Comparison of ENCODE assay signal across 8 cellular contexts in the genomic region with DNA sequence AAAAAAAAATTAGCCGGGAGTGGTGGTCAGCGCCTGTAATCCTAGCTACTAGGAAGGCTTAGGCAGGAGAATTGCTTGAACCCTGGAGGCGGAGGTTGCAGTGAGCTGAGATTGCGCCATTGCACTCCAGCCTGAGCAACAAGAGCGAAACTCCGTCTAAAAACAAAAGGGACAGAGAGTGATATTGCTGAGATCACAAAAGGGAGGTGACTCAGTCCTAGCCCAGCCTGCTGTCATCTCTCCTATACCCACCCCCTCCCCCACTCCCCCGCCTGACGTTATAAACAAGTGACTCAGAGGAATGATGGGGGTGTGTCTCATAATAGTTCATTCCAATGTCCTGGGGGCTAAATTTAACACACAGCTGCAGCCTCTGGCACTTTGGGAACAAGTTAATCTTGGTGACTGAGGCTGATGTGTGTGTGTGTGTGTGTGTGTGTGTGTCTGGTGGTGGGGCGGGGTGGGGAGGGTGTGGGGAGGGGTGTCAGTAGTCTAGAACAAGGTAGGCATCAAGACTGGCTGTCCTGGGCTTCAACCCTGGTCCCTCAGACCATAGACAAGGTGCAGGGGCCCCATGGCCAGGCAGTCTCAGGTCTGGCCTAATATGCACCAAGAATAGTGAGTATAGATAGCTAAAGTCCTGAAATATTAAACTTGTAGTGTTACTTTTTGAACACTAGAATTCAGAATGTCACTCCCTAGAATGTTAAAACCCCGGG. TPM values are rescaled to one million over a fixed set of nuclear protein-coding genes. Genes with fewer than 3 reads are reported as not detected.
DNase-seq lines count a peak whose midpoint lies in the region; ATAC-seq, FAIRE-seq and TF ChIP-seq lines count a peak whose summit lies in the region.

No MANE protein-coding gene starts in this region.

- H3K36me3 ChIP-seq in PC-3 (ENCODE audit: low read depth, low read length) = no peaks in the 10 kb centered on the region
- no peaks in the 10 kb centered on the region for H3K36me3 ChIP-seq in lung (ENCODE audit: control insufficient read depth in 2 of 2, insufficient read depth in 2 of 2, low read length in 2 of 2)

- no peaks in the 10 kb centered on the region for H3K9me2 ChIP-seq in PC-3 (replicated peaks; ENCODE audit: low read length)

- peak overlapping the region; percentile 73 for H3K4me2 ChIP-seq in PC-3 (ENCODE audit: low read length)

- no peaks in the 10 kb centered on the region for H3K9me3 ChIP-seq in PC-3 (ENCODE audit: low read length)
- H3K9me3 ChIP-seq in lung (ENCODE audit: control insufficient read depth in 2 of 2, insufficient read depth in 1 of 2, low read length in 1 of 2) = peaks cover 0 to 6% of the 10 kb centered on the region in 2 donors

- POLR2A ChIA-PET in PC-3 (lab: Charles Lee; ENCODE audit: unreplicated experiment) = no interaction called here

- BruUV-seq in PC-3 (replicated peaks; lab: Mats Ljungman, UMichigan) = no TSS peak

- peak; percentile 12 for DNase-seq in GM12892 (ENCODE audit: insufficient read length)
- peak; percentile 96 for DNase-seq in PC-3
- peak; percentile 90 for DNase-seq in choroid plexus epithelial cell (ENCODE audit: low read depth)
- peak; percentile 53 for DNase-seq in lung (ENCODE audit: low spot score)
- DNase-seq in NAMALWA (ENCODE audit: low spot score) = no peak

- no peak for TF ChIP-seq POLR2A in GM12892 (IDR thresholded peaks at IDR 0.05; ENCODE audit: low read depth, low read length)

- no peaks in the 10 kb centered on the region for H4K20me1 ChIP-seq in PC-3 (ENCODE audit: low read length)

- FAIRE-seq in GM12892 (lab: Jason Lieb, UNC) = no peak

- 58 to 71% methylated on average over 10 of the region's 10 CpGs for WGBS in lung, 2 donors

- no peaks in the 10 kb centered on the region for H3K27me3 ChIP-seq in PC-3 (ENCODE audit: low read length)
- H3K27me3 ChIP-seq in lung (ENCODE audit: control insufficient read depth, insufficient read depth) = no peaks in the 10 kb centered on the region

- H3K27ac ChIP-seq in PC-3 (ENCODE audit: low read length) = peak overlapping the region; percentile 29
- peak overlapping the region in 1 of 2 donors; percentile 77 for H3K27ac ChIP-seq in lung (ENCODE audit: low read depth in 1 of 2, low read length in 1 of 2)
- peak overlapping the region; percentile 91 for H3K27ac ChIP-seq in temporal lobe (ENCODE audit: low read depth, low read length)

- peak overlapping the region; percentile 38; the same call in 1 of the 2 replicates for H2AFZ ChIP-seq in PC-3 (ENCODE audit: low read length)

- intact Hi-C loops in PC-3 (cut with micrococcal nuclease) = loop anchor here (1.0 kb wide), 1 partner anchor 60 kb away; no protein-coding TSS in a partner anchor

- CTCF ChIA-PET in PC-3 (lab: Charles Lee) = interaction anchor here (0.5 kb wide), 2 partner anchors 139 to 464 kb away, joined by 3 to 4 read pairs; no protein-coding TSS in a partner anchor

- peak overlapping the region; percentile 45; the same call in 1 of the 2 replicates for H3K4me3 ChIP-seq in PC-3 (ENCODE audit: low read length)
- H3K4me3 ChIP-seq in choroid plexus epithelial cell (ENCODE audit: low read depth, low read length) = no peak overlapping the region
- no peak overlapping the region for H3K4me3 ChIP-seq in lung

- no peak for TF ChIP-seq CTCF in PC-3 (conservative IDR thresholded peaks at IDR 0.05; ENCODE audit: low read depth, low read length)
- no peak for TF ChIP-seq CTCF in choroid plexus epithelial cell (conservative IDR thresholded peaks at IDR 0.05; ENCODE audit: low read depth, low read length)
- no peak for TF ChIP-seq CTCF in lung (IDR thresholded peaks at IDR 0.05; ENCODE audit: control extremely low read depth, extremely low read depth)

- peaks cover 15% of the 10 kb centered on the region for H3K4me1 ChIP-seq in PC-3 (ENCODE audit: insufficient read depth, low read length)
- peaks cover 0 to 7% of the 10 kb centered on the region in 2 donors for H3K4me1 ChIP-seq in lung (ENCODE audit: control insufficient read depth in 2 of 2, insufficient read depth in 2 of 2, low read length in 2 of 2)

- ATAC-seq in PC-3 = peak; percentile 95
- peak; percentile 73 for ATAC-seq in lung (ENCODE audit: insufficient read depth, low FRiP score)
- ATAC-seq in GM21737 (IDR thresholded peaks at IDR 0.05; ENCODE audit: unreplicated experiment) = no peak
- ATAC-seq in GM21390 (IDR thresholded peaks at IDR 0.05; ENCODE audit: unreplicated experiment) = no peak

- H3F3A ChIP-seq in PC-3 (ENCODE audit: low read length, unreplicated experiment) = no peaks in the 10 kb centered on the region

- H3K79me2 ChIP-seq in PC-3 (ENCODE audit: low read length) = no peaks in the 10 kb centered on the region

- 0 out of 2 replicates have a peak overlapping the region, but pooled peaks have one; percentile 39 for H3K9ac ChIP-seq in PC-3 (ENCODE audit: low read length)

RNA-seq across cellular contexts. Expression of a gene that starts 1.3 kb away (rescaled TPM):
- polyA plus RNA-seq in GM12892 (2012; ENCODE audit: missing spikeins) = not detected
- total RNA-seq in PC-3 (2014; rRNA removed) (not detected in 2 replicates), lung (not detected), temporal lobe (not detected)
- under 1 TPM in 1 of 2 donors, not detected in 1; 0.05 TPM for polyA plus RNA-seq in lung

RNA-seq across cellular contexts. Expression of a gene that starts 18.6 kb away (rescaled TPM):
- polyA plus RNA-seq in GM12892 (2012; ENCODE audit: missing spikeins) = not detected
- total RNA-seq in PC-3 (2014; rRNA removed) (not detected in 2 replicates), lung (1 to 10 TPM in 1 of 2 donors, under 1 TPM in 1; 0.65 to 2.7 TPM), temporal lobe (not detected)
- polyA plus RNA-seq in lung = under 1 TPM; 0.39 to 0.60 TPM

RNA-seq across cellular contexts. Expression of a gene that starts 30.5 kb away (rescaled TPM):
- 0.11 TPM for polyA plus RNA-seq in GM12892 (2012; ENCODE audit: missing spikeins)
- total RNA-seq in PC-3 (2014; rRNA removed) (9.5 and 10.8 TPM in 2 replicates), lung (10 to 100 TPM in 1 of 2 donors, 1 to 10 TPM in 1; 8.6 to 34.1 TPM), temporal lobe (14.0 TPM)
- polyA plus RNA-seq in lung = 10 to 100 TPM; 12.0 to 19.6 TPM

Comparison
In these comparisons a context has a peak if more than half of its experiments do, and no peak if none do; other contexts are left out.
1. ATAC-seq: peak in PC-3 (single experiment) and lung (single experiment); none in GM21737 (single experiment) and GM21390 (single experiment).